Comparison of ENCODE assay signal across 10 cellular contexts in genomic region chr10:16967866-16968721, GRCh38.
DNase-seq lines count a peak whose midpoint lies in the region; ATAC-seq lines count a peak whose summit lies in the region.
"Had no signal": no experiment of that assay in that cellular context is flagged by ENCODE, and none has a peak within 500 bp of the region (broad histone marks: within the 10 kb centered on the region; RNA-seq: fewer than 3 reads in every experiment).

No MANE protein-coding gene starts in this region.

- no peaks in the 10 kb centered on the region for H3K9me3 Mint-ChIP-seq in dendritic cell treated with granulocyte-macrophage colony-stimulating factor and Interleukin-4, amounts not matched to agents 40 ng/mL and 50 ng/mL, for 4 days
- no peaks in the 10 kb centered on the region for H3K9me3 Mint-ChIP-seq in T-helper 2 cell treated with Interferon-gamma antibody and Interleukin-4, amounts not matched to agents 5 μg/mL and 100 μg/mL, for 36 hours

- no peak overlapping the region for H3K4me3 Mint-ChIP-seq in dendritic cell treated with granulocyte-macrophage colony-stimulating factor and Interleukin-4, amounts not matched to agents 40 ng/mL and 50 ng/mL, for 4 days
- H3K4me3 Mint-ChIP-seq in T-helper 2 cell treated with Interferon-gamma antibody and Interleukin-4, amounts not matched to agents 5 μg/mL and 100 μg/mL, for 36 hours: no peak overlapping the region

- intact Hi-C loops in Right ventricle myocardium inferior (cut with DNase I) (no loop called here), cardiac septum (cut with DNase I) (no loop called here), aorta (cut with DNase I) (no loop called here)
- intact Hi-C loops in dendritic cell treated with granulocyte-macrophage colony-stimulating factor and Interleukin-4, amounts not matched to agents 40 ng/mL and 50 ng/mL, for 4 days (cut with micrococcal nuclease): no loop called here

- H3K4me1 ChIP-seq in aorta (ENCODE audit: control insufficient read depth in 1 of 2, insufficient read depth in 2 of 2, low read length in 2 of 2): peaks cover 2 to 5% of the 10 kb centered on the region in 2 donors

- H3K36me3 ChIP-seq in aorta (ENCODE audit: control insufficient read depth in 1 of 2, insufficient read depth in 2 of 2, low read length in 1 of 2): no peaks in the 10 kb centered on the region

- no peaks in the 10 kb centered on the region for H3K36me3 Mint-ChIP-seq in dendritic cell treated with granulocyte-macrophage colony-stimulating factor and Interleukin-4, amounts not matched to agents 40 ng/mL and 50 ng/mL, for 4 days (ENCODE audit: low read depth)
- H3K36me3 Mint-ChIP-seq in T-helper 2 cell treated with Interferon-gamma antibody and Interleukin-4, amounts not matched to agents 5 μg/mL and 100 μg/mL, for 36 hours (ENCODE audit: low read depth): no peaks in the 10 kb centered on the region

- no peak for DNase-seq in Right ventricle myocardium inferior (ENCODE audit: missing footprints)
- no peak for DNase-seq in cardiac septum (ENCODE audit: low spot score)
- DNase-seq in lung microvascular endothelial cell (ENCODE audit: low read depth in 2 of 2): peak; percentile 87 to 96
- peak in 1 of 2 donors; percentile 62 for DNase-seq in aorta
- DNase-seq in T-helper 2 cell treated with Interferon-gamma antibody and Interleukin-4, amounts not matched to agents 5 μg/mL and 100 μg/mL, for 36 hours (ENCODE audit: low spot score): no peak
- DNase-seq: activated gamma-delta T cell treated with Interleukin-2 at 50 U/mL for 16 hours had no signal

- peak overlapping the region in 1 of 2 donors; percentile 43 for H3K27ac ChIP-seq in aorta (ENCODE audit: low read depth in 1 of 2, low read length in 2 of 2)
- H3K27ac ChIP-seq: KMS-11 had no signal

- H3K9me3 ChIP-seq in aorta (ENCODE audit: control insufficient read depth, low read length): no peaks in the 10 kb centered on the region

- no peak overlapping the region for H3K4me3 ChIP-seq in aorta (ENCODE audit: low read length in 2 of 2)

- peak overlapping the region; percentile 68 for H3K27ac Mint-ChIP-seq in dendritic cell treated with granulocyte-macrophage colony-stimulating factor and Interleukin-4, amounts not matched to agents 40 ng/mL and 50 ng/mL, for 4 days
- no peak overlapping the region for H3K27ac Mint-ChIP-seq in T-helper 2 cell treated with Interferon-gamma antibody and Interleukin-4, amounts not matched to agents 5 μg/mL and 100 μg/mL, for 36 hours

- ATAC-seq in Right ventricle myocardium inferior: peak; percentile 39
- ATAC-seq in aorta (ENCODE audit: low FRiP score): peak; percentile 52
- no peak for ATAC-seq in HG03565 (IDR thresholded peaks at IDR 0.05; ENCODE audit: unreplicated experiment)
- no peak for ATAC-seq in GM18498 (IDR thresholded peaks at IDR 0.05; ENCODE audit: unreplicated experiment)

- WGBS in aorta, 2 donors: 28 to 37% methylated on average over 7 of the region's 7 CpGs

- H3K27me3 ChIP-seq in aorta (ENCODE audit: control insufficient read depth in 1 of 2, insufficient read depth in 2 of 2, low read length in 1 of 2): no peaks in the 10 kb centered on the region

- H3K27me3 Mint-ChIP-seq in dendritic cell treated with granulocyte-macrophage colony-stimulating factor and Interleukin-4, amounts not matched to agents 40 ng/mL and 50 ng/mL, for 4 days: peaks cover 23% of the 10 kb centered on the region
- H3K27me3 Mint-ChIP-seq in T-helper 2 cell treated with Interferon-gamma antibody and Interleukin-4, amounts not matched to agents 5 μg/mL and 100 μg/mL, for 36 hours (ENCODE audit: low read depth): peaks cover 28% of the 10 kb centered on the region

- peaks cover 25% of the 10 kb centered on the region for H3K4me1 Mint-ChIP-seq in dendritic cell treated with granulocyte-macrophage colony-stimulating factor and Interleukin-4, amounts not matched to agents 40 ng/mL and 50 ng/mL, for 4 days (ENCODE audit: low read depth)
- peaks cover 11% of the 10 kb centered on the region for H3K4me1 Mint-ChIP-seq in T-helper 2 cell treated with Interferon-gamma antibody and Interleukin-4, amounts not matched to agents 5 μg/mL and 100 μg/mL, for 36 hours (ENCODE audit: low read depth)

Comparison
In these comparisons a context has a peak if more than half of its experiments do, and no peak if none do; other contexts are left out.
1. ATAC-seq: peak in Right ventricle myocardium inferior (single experiment) and aorta (single experiment); none in HG03565 (single experiment) and GM18498 (single experiment).
2. DNase-seq: peak in lung microvascular endothelial cell (2 of 2); none in Right ventricle myocardium inferior (single experiment), cardiac septum (single experiment) and T-helper 2 cell treated with Interferon-gamma antibody and Interleukin-4, amounts not matched to agents 5 μg/mL and 100 μg/mL, for 36 hours (single experiment).